9 cellular contexts compared by ENCODE assay signal in the genomic region with DNA sequence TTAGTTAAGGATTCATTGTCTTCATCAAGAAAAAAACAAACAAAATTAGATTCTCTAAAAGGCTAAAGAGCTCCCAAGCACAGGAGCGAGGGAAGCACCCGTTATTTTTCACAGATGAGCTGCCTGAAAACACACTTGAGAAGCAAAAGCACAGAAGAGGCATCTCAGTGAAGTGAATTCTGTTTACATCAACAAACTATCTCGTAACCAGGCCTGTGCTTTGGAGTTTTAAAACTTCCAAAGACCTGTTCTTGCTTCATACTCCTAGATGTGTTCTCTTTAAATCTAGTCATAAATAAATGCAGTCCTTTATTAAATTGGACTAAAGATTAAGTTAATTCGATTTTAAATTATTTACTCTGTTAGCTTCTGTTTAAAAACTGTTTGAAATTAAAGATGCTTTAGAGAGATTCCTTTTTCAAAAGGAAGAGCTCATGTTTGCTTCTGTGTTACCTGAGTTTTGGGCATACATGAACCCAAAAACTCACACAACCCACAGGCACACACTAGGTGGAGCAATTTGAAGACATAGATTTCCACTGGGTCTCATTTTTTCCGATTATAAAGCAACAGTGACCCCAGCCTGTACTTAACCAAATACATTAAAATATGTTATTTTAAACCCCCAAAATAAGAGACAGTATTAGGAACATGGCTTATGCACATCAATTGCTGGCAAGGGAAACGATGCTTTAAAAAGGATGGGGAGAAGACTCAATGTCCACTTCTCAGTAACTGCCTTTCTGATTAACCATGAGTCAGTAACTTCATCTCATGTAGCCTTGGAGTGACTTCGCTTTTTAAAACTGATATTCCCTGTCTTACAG.
DNase-seq lines count a peak whose midpoint lies in the region; ATAC-seq and TF ChIP-seq lines count a peak whose summit lies in the region.
"Had no signal": no experiment of that assay in that cellular context is flagged by ENCODE, and none has a peak within 500 bp of the region (broad histone marks: within the 10 kb centered on the region; RNA-seq: fewer than 3 reads in every experiment).

No MANE protein-coding gene starts in this region.

- H3K4me3 ChIP-seq in DND-41 (ENCODE audit: low read depth in 1 of 2, low read length in 2 of 2), result no peak overlapping the region
- peak overlapping the region; percentile 70 for H3K4me3 ChIP-seq in adipocyte (ENCODE audit: low read length)
- peak overlapping the region in 1 of 2 experiments; percentile 51 for H3K4me3 ChIP-seq in mesenchymal stem cell (ENCODE audit: insufficient read depth in 1 of 2, low read depth in 1 of 2, low read length in 2 of 2)
- H3K4me3 ChIP-seq in dorsolateral prefrontal cortex, result no peak overlapping the region
- H3K4me3 ChIP-seq: coronary artery had no signal

- ATAC-seq in DND-41 (ENCODE audit: insufficient read depth, low read depth) (no peak), HG03139 (IDR thresholded peaks at IDR 0.05; ENCODE audit: unreplicated experiment) (no peak)

- no peak overlapping the region for H2AK5ac ChIP-seq in mesenchymal stem cell (ENCODE audit: low read length, severe bottlenecking)

- no peaks in the 10 kb centered on the region for H3K79me2 ChIP-seq in DND-41 (ENCODE audit: insufficient read depth, low read length)

- H3K4me1 ChIP-seq in DND-41 (ENCODE audit: insufficient read depth, low read length) (no peaks in the 10 kb centered on the region), adipocyte (ENCODE audit: control insufficient read depth, insufficient read depth, low read length) (peaks cover 41% of the 10 kb centered on the region), mesenchymal stem cell (ENCODE audit: control insufficient read depth, insufficient read depth, low read depth, low read length) (peaks cover 9% of the 10 kb centered on the region)

- H3K14ac ChIP-seq in mesenchymal stem cell (ENCODE audit: low read length in 2 of 2), result no peak overlapping the region

- H3K36me3 ChIP-seq in DND-41 (ENCODE audit: insufficient read depth, low read length) (peaks cover 19% of the 10 kb centered on the region; the same call in 1 of the 2 replicates), adipocyte (ENCODE audit: control insufficient read depth, insufficient read depth, low read length, severe bottlenecking) (no peaks in the 10 kb centered on the region), mesenchymal stem cell (ENCODE audit: control insufficient read depth in 1 of 2, insufficient read depth in 2 of 2, low read depth in 1 of 2, low read length in 2 of 2) (peaks cover 8 to 13% of the 10 kb centered on the region in 2 experiments)
- H3K36me3 ChIP-seq: neutrophil had no signal

- peak; percentile 15; the same call in 1 of the 2 replicates for TF ChIP-seq RAD21 in Ishikawa (IDR thresholded peaks at IDR 0.05; ENCODE audit: low read depth)

- H3K79me1 ChIP-seq in mesenchymal stem cell (replicated peaks; ENCODE audit: low read length, poor library complexity, severe bottlenecking), result no peaks in the 10 kb centered on the region

- no peak overlapping the region for H3K18ac ChIP-seq in mesenchymal stem cell (ENCODE audit: low read depth in 1 of 2, low read length in 2 of 2)

- H2BK5ac ChIP-seq in mesenchymal stem cell (ENCODE audit: low read depth, low read length, poor library complexity, severe bottlenecking), result no peak overlapping the region

- H4K8ac ChIP-seq in mesenchymal stem cell (ENCODE audit: low read length), result no peak overlapping the region

- TF ChIP-seq CTCF in DND-41 (IDR thresholded peaks at IDR 0.05; ENCODE audit: borderline replicate concordance, extremely low read depth, low read length, poor library complexity, severe bottlenecking) (peak; percentile 23), dorsolateral prefrontal cortex (IDR thresholded peaks at IDR 0.05 in 54 of 56, conservative IDR thresholded peaks at IDR 0.05 in 2 of 56; ENCODE audit: low read depth in 1 of 56, partially characterized antibody in 56 of 56) (peak in 14 of 56 donors; percentile 7 to 32 (median 16))

- H4K91ac ChIP-seq in mesenchymal stem cell (ENCODE audit: low read length), result no peak overlapping the region

- no peak overlapping the region for H2BK12ac ChIP-seq in mesenchymal stem cell (ENCODE audit: low read length in 2 of 2)

- no peak for DNase-seq in DND-41
- DNase-seq in adipocyte (ENCODE audit: low read depth), result peak; percentile 57
- DNase-seq in mesenchymal stem cell, result peak; percentile 37
- DNase-seq in medulla oblongata (ENCODE audit: extremely low spot score), result no peak
- DNase-seq in dorsolateral prefrontal cortex, result no peak

- H2BK15ac ChIP-seq in mesenchymal stem cell (ENCODE audit: low read depth, poor library complexity, severe bottlenecking), result no peak overlapping the region

- H2AFZ ChIP-seq in DND-41 (ENCODE audit: low read depth, low read length), result no peak overlapping the region
- H2AFZ ChIP-seq in mesenchymal stem cell (ENCODE audit: low read depth, low read length), result no peak overlapping the region

- H3K9ac ChIP-seq in DND-41 (ENCODE audit: low read depth, low read length) (no peak overlapping the region), adipocyte (ENCODE audit: low read length) (peak overlapping the region; percentile 80), mesenchymal stem cell (ENCODE audit: low read length) (peak overlapping the region; percentile 30)

- H3K4me2 ChIP-seq in DND-41 (ENCODE audit: insufficient read depth, low read length) (no peak overlapping the region), mesenchymal stem cell (ENCODE audit: low read length, poor library complexity, severe bottlenecking) (no peak overlapping the region)

- no peak overlapping the region for H3K4ac ChIP-seq in mesenchymal stem cell (ENCODE audit: low read depth in 1 of 2, low read length in 2 of 2)

- 69% methylated on average over 6 of the region's 7 CpGs for WGBS in mesenchymal stem cell

- H3K27me3 ChIP-seq in DND-41 (ENCODE audit: insufficient read depth, low read length, poor library complexity), result no peaks in the 10 kb centered on the region
- H3K27me3 ChIP-seq in adipocyte (replicated peaks; ENCODE audit: control insufficient read depth, insufficient read depth, low read length), result no peaks in the 10 kb centered on the region
- H3K27me3 ChIP-seq in mesenchymal stem cell (ENCODE audit: control insufficient read depth in 1 of 2, insufficient read depth in 1 of 2, low read length in 2 of 2), result no peaks in the 10 kb centered on the region
- H3K27me3 ChIP-seq in dorsolateral prefrontal cortex, result no peaks in the 10 kb centered on the region
- H3K27me3 ChIP-seq: neutrophil had no signal

- H4K20me1 ChIP-seq in DND-41 (ENCODE audit: insufficient read depth, low read length), result no peaks in the 10 kb centered on the region

- no peak overlapping the region for H2BK120ac ChIP-seq in mesenchymal stem cell (ENCODE audit: low read depth, low read length)

- no peak overlapping the region for H3K23ac ChIP-seq in mesenchymal stem cell (ENCODE audit: low read length in 2 of 2)

- intact Hi-C loops in dorsolateral prefrontal cortex (cut with DNase I), result no loop called here

- H3K27ac ChIP-seq in DND-41 (ENCODE audit: low read length) (no peak overlapping the region), mesenchymal stem cell (ENCODE audit: low read length, poor library complexity, severe bottlenecking) (no peak overlapping the region), dorsolateral prefrontal cortex (no peak overlapping the region)
- H3K27ac ChIP-seq: coronary artery, neutrophil had no signal

- no peak for TF ChIP-seq EP300 in Ishikawa (IDR thresholded peaks at IDR 0.05; ENCODE audit: borderline replicate concordance)

- H3K9me3 ChIP-seq in DND-41 (ENCODE audit: insufficient read depth, low read length, severe bottlenecking) (no peaks in the 10 kb centered on the region), adipocyte (ENCODE audit: control insufficient read depth, low read length) (peaks cover 2% of the 10 kb centered on the region), mesenchymal stem cell (ENCODE audit: control insufficient read depth, low read length) (no peaks in the 10 kb centered on the region)
- H3K9me3 ChIP-seq: neutrophil had no signal

TF ChIP-seq in Ishikawa, 13 proteins besides CTCF, POLR2A, EP300 and RAD21:
- TF ChIP-seq TEAD4 (IDR thresholded peaks at IDR 0.05) (no peak), NFIC (IDR thresholded peaks at IDR 0.05) (0 out of 2 replicates have a peak, but pooled peaks have one; percentile 40), EGR1 (IDR thresholded peaks at IDR 0.05) (no peak)
- TF ChIP-seq, protein P1, sequence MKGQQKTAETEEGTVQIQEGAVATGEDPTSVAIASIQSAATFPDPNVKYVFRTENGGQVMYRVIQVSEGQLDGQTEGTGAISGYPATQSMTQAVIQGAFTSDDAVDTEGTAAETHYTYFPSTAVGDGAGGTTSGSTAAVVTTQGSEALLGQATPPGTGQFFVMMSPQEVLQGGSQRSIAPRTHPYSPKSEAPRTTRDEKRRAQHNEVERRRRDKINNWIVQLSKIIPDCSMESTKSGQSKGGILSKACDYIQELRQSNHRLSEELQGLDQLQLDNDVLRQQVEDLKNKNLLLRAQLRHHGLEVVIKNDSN (IDR thresholded peaks at IDR 0.05), result no peak
- TF ChIP-seq, protein P2, sequence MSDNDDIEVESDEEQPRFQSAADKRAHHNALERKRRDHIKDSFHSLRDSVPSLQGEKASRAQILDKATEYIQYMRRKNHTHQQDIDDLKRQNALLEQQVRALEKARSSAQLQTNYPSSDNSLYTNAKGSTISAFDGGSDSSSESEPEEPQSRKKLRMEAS (IDR thresholded peaks at IDR 0.05), result no peak

Comparison
In these comparisons a context has a peak if more than half of its experiments do, and no peak if none do; other contexts are left out.
1. DNase-seq: peak in adipocyte (single experiment) and mesenchymal stem cell (single experiment); none in DND-41 (single experiment), medulla oblongata (single experiment) and dorsolateral prefrontal cortex (0 of 10).